7 cellular contexts compared by ENCODE assay signal in genomic region chrX:24494544-24495113, GRCh38.
DNase-seq lines count a peak whose midpoint lies in the region; ATAC-seq and TF ChIP-seq lines count a peak whose summit lies in the region.

No MANE protein-coding gene starts in this region.

- ATAC-seq in GM18868 (IDR thresholded peaks at IDR 0.05; ENCODE audit: unreplicated experiment) = peak; percentile 40
- ATAC-seq in GM19397 (IDR thresholded peaks at IDR 0.05; ENCODE audit: unreplicated experiment) = no peak
- no peak for ATAC-seq in GM21825 (IDR thresholded peaks at IDR 0.05; ENCODE audit: unreplicated experiment)
- no peak for ATAC-seq in HG03139 (IDR thresholded peaks at IDR 0.05; ENCODE audit: unreplicated experiment)

- H3K4me1 ChIP-seq in mucosa of stomach (ENCODE audit: control insufficient read depth, insufficient read depth, low read length) = peaks cover 12% of the 10 kb centered on the region

- no peaks in the 10 kb centered on the region for H3K9me3 ChIP-seq in mucosa of stomach (ENCODE audit: control insufficient read depth, low read length)

- peak overlapping the region; percentile 13 for H3K9ac ChIP-seq in mucosa of stomach (ENCODE audit: low read length)

- DNase-seq in NCI-H2196 treated with DMSO at 0.1 percent for 48 hours (lab: John Stamatoyannopoulos, UW; ENCODE audit: unreplicated experiment) = peak; percentile 39
- peak; percentile 74 for DNase-seq in choroid plexus epithelial cell (ENCODE audit: low read depth)

- TF ChIP-seq CTCF in choroid plexus epithelial cell (conservative IDR thresholded peaks at IDR 0.05; ENCODE audit: low read depth, low read length) = no peak

- no peak overlapping the region for H3K4me3 ChIP-seq in choroid plexus epithelial cell (ENCODE audit: low read depth, low read length)
- H3K4me3 ChIP-seq in mucosa of stomach (ENCODE audit: low read length) = no peak overlapping the region

- no peaks in the 10 kb centered on the region for H3K36me3 ChIP-seq in mucosa of stomach (ENCODE audit: control insufficient read depth, insufficient read depth, low read length)

- H3K27me3 ChIP-seq in mucosa of stomach (ENCODE audit: control insufficient read depth, insufficient read depth, low read length) = no peaks in the 10 kb centered on the region
